ENCODE assay signal across 8 cellular contexts in the genomic region with DNA sequence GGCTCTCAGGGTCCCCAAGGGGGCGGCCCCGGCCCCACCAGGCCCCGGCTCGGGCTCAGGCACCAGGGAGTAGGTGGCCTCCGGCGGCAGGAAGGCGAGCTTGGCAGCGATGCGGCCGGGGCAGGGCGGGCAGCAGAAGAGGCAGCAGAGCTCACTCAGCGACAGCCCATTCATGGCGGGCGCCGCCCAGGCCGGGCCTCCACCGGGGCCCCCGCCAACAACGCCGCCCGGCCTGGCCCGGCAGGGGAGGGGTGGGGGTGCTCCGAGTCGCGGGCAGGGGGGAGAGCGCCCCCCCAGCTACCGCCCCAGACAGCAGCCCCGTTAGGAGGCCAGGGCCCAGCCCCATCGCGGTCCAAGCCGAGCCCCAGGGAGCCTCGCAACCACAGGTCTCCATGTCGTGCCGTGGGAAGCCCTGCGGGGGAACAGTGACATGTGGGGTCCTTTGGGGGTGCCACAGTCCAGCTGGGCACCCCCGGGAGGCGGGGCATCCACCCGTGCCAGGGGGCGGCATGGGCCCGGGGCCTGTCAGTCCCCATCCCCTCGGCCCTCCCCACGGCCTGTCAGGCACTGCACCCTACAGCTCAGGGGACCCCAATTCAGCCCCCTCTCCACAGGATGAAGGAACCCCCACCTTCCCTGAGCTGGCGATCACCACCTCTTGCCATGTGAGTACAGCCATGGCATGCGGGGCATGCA. TPM values are rescaled to one million over a fixed set of nuclear protein-coding genes. Genes with fewer than 3 reads are reported as not detected.
A peak's percentile ranks its signal among the peaks of the same experiment; 100 is the strongest.
DNase-seq lines count a peak whose midpoint lies in the region; ATAC-seq and TF ChIP-seq lines count a peak whose summit lies in the region.
"Not testable (repeated sequence)": the region's sequence is repeated elsewhere in the genome, so short reads cannot be mapped to it uniquely, and the experiment has no call there.

No MANE protein-coding gene starts in this region.

- peak overlapping the region in 10 of 11 experiments; percentile 56 to 89 (median 82); a peak in 19 of 22 replicates for H3K27ac ChIP-seq in BLaER1 treated with 17β-estradiol and CSF1 and Interleukin-3, amounts not matched to agents 10 nM and 100 nM
- H3K27ac ChIP-seq in RWPE1: peak overlapping the region; percentile 82
- not testable (repeated sequence) for H3K27ac ChIP-seq in mammary epithelial cell (ENCODE audit: insufficient read depth, low read depth, low read length); mesenchymal stem cell (ENCODE audit: low read length, poor library complexity, severe bottlenecking); prostate gland
- H3K27ac ChIP-seq in heart left ventricle: peak overlapping the region; percentile 65 to 97 (median 92)
- peak overlapping the region; percentile 88 for H3K27ac ChIP-seq in temporal lobe (ENCODE audit: low read depth, low read length)

- in situ Hi-C loops in mammary epithelial cell (cut with MboI; ENCODE audit: low sequenced_read_pairs in 2 of 2): not testable (repeated sequence)

- not testable (repeated sequence) for H3K9me3 Mint-ChIP-seq in activated T-helper 1 cell treated with anti-CD3 and anti-CD28 coated beads, Interleukin-12 subunit alpha, Interleukin-12 subunit beta, Interleukin-2, Interleukin-4 antibody, amounts not matched to agents 30 ng/mL and 10 ng/mL and 1 ng/mL, durations not matched to agents 14 hours and 24 hours and 36 hours

- ATAC-seq in heart left ventricle: peak in 1 of 4 donors; percentile 3

- H3K79me1 ChIP-seq in mesenchymal stem cell (replicated peaks; ENCODE audit: low read length, poor library complexity, severe bottlenecking): peaks cover 11% of the 10 kb centered on the region

- not testable (repeated sequence) for H3K18ac ChIP-seq in mesenchymal stem cell (ENCODE audit: low read depth in 1 of 2, low read length in 2 of 2)

- not testable (repeated sequence) for H2BK120ac ChIP-seq in mesenchymal stem cell (ENCODE audit: low read depth, low read length)

- H3K36me3 Mint-ChIP-seq in activated T-helper 1 cell treated with anti-CD3 and anti-CD28 coated beads, Interleukin-12 subunit alpha, Interleukin-12 subunit beta, Interleukin-2, Interleukin-4 antibody, amounts not matched to agents 30 ng/mL and 10 ng/mL and 1 ng/mL, durations not matched to agents 14 hours and 24 hours and 36 hours (ENCODE audit: low read depth): peaks cover 14% of the 10 kb centered on the region

- not testable (repeated sequence) for H2AFZ ChIP-seq in mammary epithelial cell (ENCODE audit: low read depth, low read length); mesenchymal stem cell (ENCODE audit: low read depth, low read length)

- peak overlapping the region; percentile 85 to 99 (median 97); a peak in 17 of 20 replicates for H3K4me3 ChIP-seq in BLaER1 treated with 17β-estradiol and CSF1 and Interleukin-3, amounts not matched to agents 10 nM and 100 nM
- not testable (repeated sequence) for H3K4me3 ChIP-seq in mammary epithelial cell (replicated peaks in 1 of 3; ENCODE audit: insufficient read depth in 1 of 3, low read depth in 2 of 3, low read length in 3 of 3); mesenchymal stem cell (ENCODE audit: insufficient read depth in 1 of 2, low read depth in 1 of 2, low read length in 2 of 2)
- H3K4me3 ChIP-seq in heart left ventricle: peak overlapping the region in 11 of 12 donors; percentile 6 to 99 (median 95)
- H3K4me3 ChIP-seq in prostate gland: peak overlapping the region; percentile 1 to 4

- not testable (repeated sequence) for TF ChIP-seq POLR2A in heart left ventricle (IDR thresholded peaks at IDR 0.05); prostate gland (IDR thresholded peaks at IDR 0.05)

- not testable (repeated sequence) for H2BK15ac ChIP-seq in mesenchymal stem cell (ENCODE audit: low read depth, poor library complexity, severe bottlenecking)

- peaks cover 30% of the 10 kb centered on the region for H3K4me1 Mint-ChIP-seq in activated T-helper 1 cell treated with anti-CD3 and anti-CD28 coated beads, Interleukin-12 subunit alpha, Interleukin-12 subunit beta, Interleukin-2, Interleukin-4 antibody, amounts not matched to agents 30 ng/mL and 10 ng/mL and 1 ng/mL, durations not matched to agents 14 hours and 24 hours and 36 hours (ENCODE audit: low read depth)

- peaks cover 43 to 58% (median 56%) of the 10 kb centered on the region in 10 experiments for H3K4me1 ChIP-seq in BLaER1 treated with 17β-estradiol and CSF1 and Interleukin-3, amounts not matched to agents 10 nM and 100 nM
- H3K4me1 ChIP-seq in mammary epithelial cell (ENCODE audit: insufficient read depth, low read length) (peaks cover 21% of the 10 kb centered on the region), heart left ventricle (peaks cover 7 to 56% (median 42%) of the 10 kb centered on the region in 12 donors), mesenchymal stem cell (ENCODE audit: control insufficient read depth, insufficient read depth, low read depth, low read length) (peaks cover 31% of the 10 kb centered on the region), prostate gland (replicated peaks) (peaks cover 18% of the 10 kb centered on the region)

- H3K79me2 ChIP-seq in mammary epithelial cell (ENCODE audit: insufficient read depth, low read length): peaks cover 49% of the 10 kb centered on the region

- H2BK12ac ChIP-seq in mesenchymal stem cell (ENCODE audit: low read length in 2 of 2): not testable (repeated sequence)

- peak overlapping the region; percentile 95 to 100 (median 99) for H3K4me2 ChIP-seq in BLaER1 treated with 17β-estradiol and CSF1 and Interleukin-3, amounts not matched to agents 10 nM and 100 nM
- peak overlapping the region; percentile 30 for H3K4me2 ChIP-seq in mammary epithelial cell (ENCODE audit: insufficient read depth, low read depth, low read length)
- H3K4me2 ChIP-seq in mesenchymal stem cell (ENCODE audit: low read length, poor library complexity, severe bottlenecking): not testable (repeated sequence)

- CTCF ChIA-PET in RWPE1 (lab: Yijun Ruan, JAX): interaction anchor here (0.7 kb wide), 1 partner anchor 484 kb away, joined by 3 read pairs; no protein-coding TSS in a partner anchor
- CTCF ChIA-PET in mammary epithelial cell (lab: Charles Lee; ENCODE audit: low non-redundant PET): not testable (repeated sequence)

- H4K8ac ChIP-seq in mesenchymal stem cell (ENCODE audit: low read length): peak overlapping the region; percentile 9

- not testable (repeated sequence) for H3K27me3 ChIP-seq in BLaER1 treated with 17β-estradiol and CSF1 and Interleukin-3, amounts not matched to agents 10 nM and 100 nM; mammary epithelial cell (ENCODE audit: insufficient read depth, low read length); heart left ventricle; mesenchymal stem cell (ENCODE audit: control insufficient read depth in 1 of 2, insufficient read depth in 1 of 2, low read length in 2 of 2); prostate gland (replicated peaks; ENCODE audit: insufficient read depth)

- not testable (repeated sequence) for H4K91ac ChIP-seq in mesenchymal stem cell (ENCODE audit: low read length)

- peak overlapping the region; percentile 99 for H3K27ac Mint-ChIP-seq in activated T-helper 1 cell treated with anti-CD3 and anti-CD28 coated beads, Interleukin-12 subunit alpha, Interleukin-12 subunit beta, Interleukin-2, Interleukin-4 antibody, amounts not matched to agents 30 ng/mL and 10 ng/mL and 1 ng/mL, durations not matched to agents 14 hours and 24 hours and 36 hours

- not testable (repeated sequence) for H3K27me3 Mint-ChIP-seq in activated T-helper 1 cell treated with anti-CD3 and anti-CD28 coated beads, Interleukin-12 subunit alpha, Interleukin-12 subunit beta, Interleukin-2, Interleukin-4 antibody, amounts not matched to agents 30 ng/mL and 10 ng/mL and 1 ng/mL, durations not matched to agents 14 hours and 24 hours and 36 hours (ENCODE audit: insufficient read depth)

- DNase-seq in RWPE1 (ENCODE audit: low spot score); activated T-helper 1 cell treated with anti-CD3 and anti-CD28 coated beads, Interleukin-12 subunit alpha, Interleukin-12 subunit beta, Interleukin-2, Interleukin-4 antibody, amounts not matched to agents 30 ng/mL and 10 ng/mL and 1 ng/mL, durations not matched to agents 14 hours and 24 hours and 36 hours (ENCODE audit: low spot score); mammary epithelial cell; heart left ventricle; mesenchymal stem cell; prostate gland (ENCODE audit: low spot score): not testable (repeated sequence)

- POLR2A ChIA-PET in RWPE1 (lab: Yijun Ruan, JAX; ENCODE audit: low non-redundant PET): not testable (repeated sequence)

- not testable (repeated sequence) for H3K4ac ChIP-seq in mesenchymal stem cell (ENCODE audit: low read depth in 1 of 2, low read length in 2 of 2)

- no CpG with 5 or more reads among the region's 44 CpGs for WGBS in mammary epithelial cell (ENCODE audit: low coverage, missing lambda C conversion rate)
- 44 to 61% (median 52%) methylated on average over 28 to 42 of the region's 44 CpGs; no CpG with 5 or more reads in 1 of the 4 donors for WGBS in heart left ventricle, 4 donors
- 96% methylated on average over 19 of the region's 44 CpGs for WGBS in mesenchymal stem cell
- 93% methylated on average over 5 of the region's 44 CpGs for WGBS in prostate gland

- H3K14ac ChIP-seq in mesenchymal stem cell (ENCODE audit: low read length in 2 of 2): not testable (repeated sequence)

- H3K9ac ChIP-seq in BLaER1 treated with 17β-estradiol and CSF1 and Interleukin-3, amounts not matched to agents 10 nM and 100 nM: peak overlapping the region; percentile 86 to 96 (median 93)
- not testable (repeated sequence) for H3K9ac ChIP-seq in mammary epithelial cell (ENCODE audit: insufficient read depth, low read length); mesenchymal stem cell (ENCODE audit: low read length)

- TF ChIP-seq CTCF in RWPE1 (conservative IDR thresholded peaks at IDR 0.05; ENCODE audit: low read depth); mammary epithelial cell (conservative IDR thresholded peaks at IDR 0.05 in 1 of 2, IDR thresholded peaks at IDR 0.05 in 1 of 2; ENCODE audit: extremely low read depth in 1 of 2, insufficient read depth in 1 of 2, low read depth in 1 of 2, low read length in 2 of 2); heart left ventricle (IDR thresholded peaks at IDR 0.05); prostate gland (IDR thresholded peaks at IDR 0.05): not testable (repeated sequence)

- not testable (repeated sequence) for H3K23ac ChIP-seq in mesenchymal stem cell (ENCODE audit: low read length in 2 of 2)

- peaks cover 0 to 19% (median 11%) of the 10 kb centered on the region in 11 experiments; a peak in 13 of 22 replicates for H3K36me3 ChIP-seq in BLaER1 treated with 17β-estradiol and CSF1 and Interleukin-3, amounts not matched to agents 10 nM and 100 nM
- not testable (repeated sequence) for H3K36me3 ChIP-seq in mammary epithelial cell (ENCODE audit: insufficient read depth, low read length); prostate gland
- peaks cover 0 to 18% (median 7%) of the 10 kb centered on the region in 9 donors for H3K36me3 ChIP-seq in heart left ventricle
- peaks cover 0 to 37% of the 10 kb centered on the region in 2 experiments for H3K36me3 ChIP-seq in mesenchymal stem cell (ENCODE audit: control insufficient read depth in 1 of 2, insufficient read depth in 2 of 2, low read depth in 1 of 2, low read length in 2 of 2)

- peaks cover 38 to 55% (median 45%) of the 10 kb centered on the region in 11 experiments for H4K20me1 ChIP-seq in BLaER1 treated with 17β-estradiol and CSF1 and Interleukin-3, amounts not matched to agents 10 nM and 100 nM
- H4K20me1 ChIP-seq in mammary epithelial cell (ENCODE audit: insufficient read depth, low read length): not testable (repeated sequence)

- intact Hi-C loops in activated T-helper 1 cell treated with anti-CD3 and anti-CD28 coated beads, Interleukin-12 subunit alpha, Interleukin-12 subunit beta, Interleukin-2, Interleukin-4 antibody, amounts not matched to agents 30 ng/mL and 10 ng/mL and 1 ng/mL, durations not matched to agents 14 hours and 24 hours and 36 hours (cut with micrococcal nuclease): loop anchor here (1.0 kb wide), 2 partner anchors 16 to 17 kb away; no protein-coding TSS in a partner anchor
- intact Hi-C loops in mammary epithelial cell (cut with micrococcal nuclease); heart left ventricle (cut with DNase I); prostate gland (cut with DNase I): not testable (repeated sequence)

- not testable (repeated sequence) for H2BK5ac ChIP-seq in mesenchymal stem cell (ENCODE audit: low read depth, low read length, poor library complexity, severe bottlenecking)

- H2AK5ac ChIP-seq in mesenchymal stem cell (ENCODE audit: low read length, severe bottlenecking): not testable (repeated sequence)

- not testable (repeated sequence) for BruUV-seq in mammary epithelial cell (replicated peaks; lab: Mats Ljungman, UMichigan)

- H3K9me3 ChIP-seq in BLaER1 treated with 17β-estradiol and CSF1 and Interleukin-3, amounts not matched to agents 10 nM and 100 nM (replicated peaks in 1 of 11); mammary epithelial cell (replicated peaks; ENCODE audit: insufficient read depth, low read length); heart left ventricle; mesenchymal stem cell (ENCODE audit: control insufficient read depth, low read length); prostate gland: not testable (repeated sequence)

- dilution Hi-C loops in mammary epithelial cell (cut with HindIII; ENCODE audit: low sequenced_read_pairs): not testable (repeated sequence)

- H3K4me3 Mint-ChIP-seq in activated T-helper 1 cell treated with anti-CD3 and anti-CD28 coated beads, Interleukin-12 subunit alpha, Interleukin-12 subunit beta, Interleukin-2, Interleukin-4 antibody, amounts not matched to agents 30 ng/mL and 10 ng/mL and 1 ng/mL, durations not matched to agents 14 hours and 24 hours and 36 hours: peak overlapping the region; percentile 99

RNA-seq across cellular contexts. Expression of a gene that starts 3.8 kb away (rescaled TPM):
- 115 TPM in 2 replicates for total RNA-seq in activated T-helper 1 cell treated with anti-CD3 and anti-CD28 coated beads, Interleukin-12 subunit alpha, Interleukin-12 subunit beta, Interleukin-2, Interleukin-4 antibody, amounts not matched to agents 30 ng/mL and 10 ng/mL and 1 ng/mL, durations not matched to agents 14 hours and 24 hours and 36 hours
- total RNA-seq in mammary epithelial cell (10 to 100 TPM; 46.2 to 61.5 TPM), heart left ventricle (100 to 1,000 TPM in 2 of 9 donors, 10 to 100 TPM in 7; 48.5 to 121 (median 52.0) TPM), prostate gland (100 to 1,000 TPM; 131 to 146 TPM), temporal lobe (22.6 TPM)
- polyA plus RNA-seq in mammary epithelial cell (56.8 TPM), heart left ventricle (100 to 1,000 TPM in 1 of 2 donors, 10 to 100 TPM in 1; 64.1 to 116 TPM)
- polyA minus RNA-seq in mammary epithelial cell: 7.2 TPM
- 60.5 TPM for polyA plus RNA-seq in mesenchymal stem cell (2013, experiment 1 of 2)
- 60.5 TPM for polyA plus RNA-seq in mesenchymal stem cell (2013, experiment 2 of 2)

RNA-seq across cellular contexts. Expression of a gene that starts 18.2 kb away (rescaled TPM):
- 34.5 and 39.1 TPM in 2 replicates for total RNA-seq in activated T-helper 1 cell treated with anti-CD3 and anti-CD28 coated beads, Interleukin-12 subunit alpha, Interleukin-12 subunit beta, Interleukin-2, Interleukin-4 antibody, amounts not matched to agents 30 ng/mL and 10 ng/mL and 1 ng/mL, durations not matched to agents 14 hours and 24 hours and 36 hours
- total RNA-seq in mammary epithelial cell (10 to 100 TPM; 13.7 to 56.2 TPM), heart left ventricle (10 to 100 TPM in 4 of 9 donors, 1 to 10 TPM in 5; 2.9 to 19.7 (median 9.2) TPM), prostate gland (10 to 100 TPM in 1 of 2 donors, 1 to 10 TPM in 1; 8.4 to 22.8 TPM), temporal lobe (3.4 TPM)
- polyA plus RNA-seq in mammary epithelial cell (11.9 TPM), heart left ventricle (10 to 100 TPM in 1 of 2 donors, 1 to 10 TPM in 1; 3.5 to 10.2 TPM)
- polyA minus RNA-seq in mammary epithelial cell: 11.0 TPM
- 25.8 TPM for polyA plus RNA-seq in mesenchymal stem cell (2013, experiment 1 of 2)
- polyA plus RNA-seq in mesenchymal stem cell (2013, experiment 2 of 2): 28.0 TPM

RNA-seq across cellular contexts. Expression of a gene that starts 23.7 kb away (rescaled TPM):
- 8.4 and 9.6 TPM in 2 replicates for total RNA-seq in activated T-helper 1 cell treated with anti-CD3 and anti-CD28 coated beads, Interleukin-12 subunit alpha, Interleukin-12 subunit beta, Interleukin-2, Interleukin-4 antibody, amounts not matched to agents 30 ng/mL and 10 ng/mL and 1 ng/mL, durations not matched to agents 14 hours and 24 hours and 36 hours
- total RNA-seq in mammary epithelial cell: 1 to 10 TPM; 3.5 to 7.3 TPM
- polyA plus RNA-seq in mammary epithelial cell: 1.7 TPM
- not detected for polyA minus RNA-seq in mammary epithelial cell
- 1 to 10 TPM; 1.2 to 5.1 (median 1.9) TPM for total RNA-seq in heart left ventricle
- 1 to 10 TPM; 1.6 to 3.1 TPM for polyA plus RNA-seq in heart left ventricle
- polyA plus RNA-seq in mesenchymal stem cell (2013, experiment 1 of 2): 4.9 TPM
- polyA plus RNA-seq in mesenchymal stem cell (2013, experiment 2 of 2): 4.9 TPM
- 10 to 100 TPM; 17.3 to 25.1 TPM for total RNA-seq in prostate gland
- 0.74 TPM for total RNA-seq in temporal lobe

RNA-seq across cellular contexts. Expression of a gene that starts 23.7 kb away (rescaled TPM):
- total RNA-seq in activated T-helper 1 cell treated with anti-CD3 and anti-CD28 coated beads, Interleukin-12 subunit alpha, Interleukin-12 subunit beta, Interleukin-2, Interleukin-4 antibody, amounts not matched to agents 30 ng/mL and 10 ng/mL and 1 ng/mL, durations not matched to agents 14 hours and 24 hours and 36 hours: 38.0 and 41.5 TPM in 2 replicates
- total RNA-seq in mammary epithelial cell (10 to 100 TPM; 70.2 to 76.5 TPM), heart left ventricle (10 to 100 TPM; 13.5 to 38.8 (median 19.1) TPM), prostate gland (100 to 1,000 TPM; 161 to 248 TPM), temporal lobe (22.1 TPM)
- polyA plus RNA-seq in mammary epithelial cell (31.7 TPM), heart left ventricle (10 to 100 TPM; 15.4 to 28.3 TPM)
- 38.7 TPM for polyA minus RNA-seq in mammary epithelial cell
- polyA plus RNA-seq in mesenchymal stem cell (2013, experiment 1 of 2): 66.6 TPM
- 67.9 TPM for polyA plus RNA-seq in mesenchymal stem cell (2013, experiment 2 of 2)

RNA-seq across cellular contexts. Expression of a gene that starts 33.3 kb away (rescaled TPM):
- total RNA-seq in activated T-helper 1 cell treated with anti-CD3 and anti-CD28 coated beads, Interleukin-12 subunit alpha, Interleukin-12 subunit beta, Interleukin-2, Interleukin-4 antibody, amounts not matched to agents 30 ng/mL and 10 ng/mL and 1 ng/mL, durations not matched to agents 14 hours and 24 hours and 36 hours: 64.5 and 70.5 TPM in 2 replicates
- 10 to 100 TPM; 11.3 to 41.0 TPM for total RNA-seq in mammary epithelial cell
- 22.4 TPM for polyA plus RNA-seq in mammary epithelial cell
- 29.8 TPM for polyA minus RNA-seq in mammary epithelial cell
- 10 to 100 TPM; 13.2 to 22.4 (median 16.5) TPM for total RNA-seq in heart left ventricle
- 10 to 100 TPM; 16.3 to 16.4 TPM for polyA plus RNA-seq in heart left ventricle
- 16.0 TPM for polyA plus RNA-seq in mesenchymal stem cell (2013, experiment 1 of 2)
- 14.2 TPM for polyA plus RNA-seq in mesenchymal stem cell (2013, experiment 2 of 2)
- 10 to 100 TPM; 29.8 to 59.1 TPM for total RNA-seq in prostate gland
- total RNA-seq in temporal lobe: 9.6 TPM
